19 cellular contexts compared by ENCODE assay signal in the genomic region with DNA sequence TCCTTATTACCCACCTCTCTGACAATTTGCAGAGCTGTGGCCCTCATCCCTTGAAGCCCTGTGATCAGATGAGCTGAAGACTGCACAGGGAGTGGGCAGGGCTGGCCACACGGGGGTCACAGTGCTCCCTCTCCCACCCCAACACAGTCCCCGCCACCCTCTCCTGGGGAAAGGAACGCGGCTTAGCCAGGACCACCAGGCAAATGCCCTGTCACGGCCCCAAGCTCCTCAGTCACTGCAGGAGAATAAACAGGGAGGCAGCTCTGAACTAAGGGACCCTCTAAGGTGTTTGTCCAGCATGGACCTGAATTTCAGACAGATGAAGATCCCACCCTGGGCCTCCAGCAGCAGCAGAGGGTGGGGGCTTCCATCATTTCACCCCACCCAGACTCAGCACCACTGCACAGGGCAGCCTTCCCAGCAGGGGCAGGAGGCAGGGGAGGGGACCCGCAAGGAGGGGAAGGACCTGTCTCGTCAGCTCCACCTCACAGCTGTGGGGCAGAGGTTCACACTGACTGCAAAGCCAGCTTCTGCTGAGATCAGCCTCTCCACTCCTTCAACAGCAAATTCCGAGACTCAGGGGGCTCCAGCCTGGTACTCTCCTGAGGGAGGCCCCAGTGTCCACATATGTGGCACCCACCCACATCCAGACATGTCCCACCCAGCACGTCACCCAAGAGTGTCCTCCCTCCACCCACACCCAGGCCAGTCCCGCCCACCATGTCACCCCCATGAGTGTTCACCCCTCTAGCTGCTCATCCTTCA.
DNase-seq lines count a peak whose midpoint lies in the region; ATAC-seq lines count a peak whose summit lies in the region.
"Had no signal": no experiment of that assay in that cellular context is flagged by ENCODE, and none has a peak within 500 bp of the region (broad histone marks: within the 10 kb centered on the region; RNA-seq: fewer than 3 reads in every experiment).

No MANE protein-coding gene starts in this region.

- ATAC-seq in sciatic nerve, result no peak
- ATAC-seq: GM12878 had no signal

- H2AFZ ChIP-seq in Karpas-422 (ENCODE audit: low read length), result no peak overlapping the region
- H2AFZ ChIP-seq: GM23248 had no signal

- no peaks in the 10 kb centered on the region for H3K79me2 ChIP-seq in Karpas-422 (ENCODE audit: low read length)

- no peaks in the 10 kb centered on the region for H3K27me3 ChIP-seq in BLaER1
- no peaks in the 10 kb centered on the region for H3K27me3 ChIP-seq in Karpas-422 (ENCODE audit: low read length)
- H3K27me3 ChIP-seq in CD4-positive, alpha-beta memory T cell (ENCODE audit: insufficient read depth, low read length), result no peaks in the 10 kb centered on the region

- H3K36me3 Mint-ChIP-seq in CD4-positive, alpha-beta memory T cell, result no peaks in the 10 kb centered on the region
- H3K36me3 Mint-ChIP-seq: CD4-positive, CD25-positive, alpha-beta regulatory T cell; CD8-positive, alpha-beta memory T cell had no signal

- H3K9ac ChIP-seq in BLaER1 (no peak overlapping the region), Karpas-422 (ENCODE audit: low read length) (no peak overlapping the region)
- H3K9ac ChIP-seq: GM23248 had no signal

- H3K27ac ChIP-seq in BLaER1 (peak overlapping the region; percentile 26; the same call in 1 of the 2 replicates), Karpas-422 (ENCODE audit: low read length) (no peak overlapping the region)
- no peak overlapping the region for H3K27ac ChIP-seq in CD4-positive, alpha-beta memory T cell (ENCODE audit: low read depth, low read length)
- H3K27ac ChIP-seq: C4-2B, GM23248 had no signal

- H3K27me3 Mint-ChIP-seq in CD4-positive, alpha-beta memory T cell, result peaks cover 5 to 13% of the 10 kb centered on the region in 2 donors
- H3K27me3 Mint-ChIP-seq: CD4-positive, CD25-positive, alpha-beta regulatory T cell had no signal

- DNase-seq in Karpas-422, result peak; percentile 10
- peak; percentile 71 for DNase-seq in mesenteric fat pad (ENCODE audit: low spot score)
- DNase-seq in sciatic nerve (ENCODE audit: low spot score), result peak; percentile 42
- no peak for DNase-seq in amniotic stem cell (lab: John Stamatoyannopoulos, UW)
- no peak for DNase-seq in stimulated activated naive CD4-positive, alpha-beta T cell treated with Interleukin-2 at 50 U/mL for 16 hours (lab: John Stamatoyannopoulos, UW)
- DNase-seq in CD4-positive, alpha-beta memory T cell, result no peak
- no peak for DNase-seq in GM19238 (ENCODE audit: insufficient read length, low spot score)
- DNase-seq: CD4-positive, CD25-positive, alpha-beta regulatory T cell; CD8-positive, alpha-beta memory T cell; DMS 273 treated with DMSO at 0.1 percent for 48 hours; DMS79; EL; GDM1; GM23248; H7; HCEC 1CT had no signal

- H3K36me3 ChIP-seq in BLaER1, result no peaks in the 10 kb centered on the region
- no peaks in the 10 kb centered on the region for H3K36me3 ChIP-seq in Karpas-422 (ENCODE audit: insufficient read depth, low read length)
- no peaks in the 10 kb centered on the region for H3K36me3 ChIP-seq in CD4-positive, alpha-beta memory T cell (ENCODE audit: insufficient read depth, low read length)

- H3K4me3 ChIP-seq in BLaER1 (no peak overlapping the region), Karpas-422 (ENCODE audit: low read length) (no peak overlapping the region)
- H3K4me3 ChIP-seq in CD4-positive, alpha-beta memory T cell (ENCODE audit: low read length in 2 of 2), result no peak overlapping the region
- H3K4me3 ChIP-seq: GM12878, GM23248 had no signal

- H3K4me1 ChIP-seq in BLaER1 (peaks cover 88% of the 10 kb centered on the region), Karpas-422 (ENCODE audit: low read length) (no peaks in the 10 kb centered on the region)
- H3K4me1 ChIP-seq in CD4-positive, alpha-beta memory T cell (ENCODE audit: insufficient read depth, low read length), result peaks cover 36% of the 10 kb centered on the region

- H3K4me1 Mint-ChIP-seq in CD4-positive, alpha-beta memory T cell, result peaks cover 7 to 49% (median 16%) of the 10 kb centered on the region in 4 donors

- CTCF ChIA-PET in CD4-positive, alpha-beta memory T cell (lab: Charles Lee; ENCODE audit: partially characterized antibody), result no interaction called here

- H3K4me2 ChIP-seq in BLaER1 (peak overlapping the region; percentile 47), Karpas-422 (ENCODE audit: low read depth, low read length, poor library complexity, severe bottlenecking) (no peak overlapping the region)

- H3K4me3 Mint-ChIP-seq in CD4-positive, alpha-beta memory T cell, result no peak overlapping the region
- H3K4me3 Mint-ChIP-seq: CD4-positive, CD25-positive, alpha-beta regulatory T cell had no signal

- POLR2A ChIA-PET in CD4-positive, alpha-beta memory T cell (lab: Charles Lee; ENCODE audit: partially characterized antibody), result no interaction called here

- peaks cover 0 to 8% (median 0%) of the 10 kb centered on the region in 8 donors for H3K9me3 Mint-ChIP-seq in CD4-positive, alpha-beta memory T cell
- H3K9me3 Mint-ChIP-seq: CD4-positive, CD25-positive, alpha-beta regulatory T cell had no signal

- H3K9me2 ChIP-seq in Karpas-422 (replicated peaks; ENCODE audit: insufficient read depth, low read length), result no peaks in the 10 kb centered on the region

- H4K20me1 ChIP-seq in BLaER1 (no peaks in the 10 kb centered on the region), Karpas-422 (ENCODE audit: insufficient read depth, low read depth, low read length) (no peaks in the 10 kb centered on the region)

- intact Hi-C loops in sciatic nerve (cut with DNase I), result no loop called here
- intact Hi-C loops in CD4-positive, alpha-beta memory T cell (cut with micrococcal nuclease), result no loop called here

- H3K27ac Mint-ChIP-seq in CD4-positive, alpha-beta memory T cell, result no peak overlapping the region
- H3K27ac Mint-ChIP-seq: CD4-positive, CD25-positive, alpha-beta regulatory T cell had no signal

- H3K9me3 ChIP-seq in BLaER1, result peaks cover 11% of the 10 kb centered on the region
- H3K9me3 ChIP-seq in Karpas-422 (ENCODE audit: low read length), result no peaks in the 10 kb centered on the region
- H3K9me3 ChIP-seq in CD4-positive, alpha-beta memory T cell (ENCODE audit: control insufficient read depth in 1 of 2, low read length in 2 of 2), result no peaks in the 10 kb centered on the region

Comparison
In these comparisons a context has a peak if more than half of its experiments do, and no peak if none do; other contexts are left out.
1. DNase-seq: peak in Karpas-422 (single experiment), mesenteric fat pad (single experiment) and sciatic nerve (single experiment); none in amniotic stem cell (single experiment), stimulated activated naive CD4-positive, alpha-beta T cell treated with Interleukin-2 at 50 U/mL for 16 hours (single experiment), CD4-positive, alpha-beta memory T cell (0 of 5) and GM19238 (single experiment).